ENCODE assay signal across 24 cellular contexts in genomic region chr10:52276982-52277381, GRCh38. TPM values are rescaled to one million over a fixed set of nuclear protein-coding genes. Genes with fewer than 3 reads are reported as not detected.
DNase-seq lines count a peak whose midpoint lies in the region; ATAC-seq, FAIRE-seq and TF ChIP-seq lines count a peak whose summit lies in the region.
"Had no signal": no experiment of that assay in that cellular context is flagged by ENCODE, and none has a peak within 500 bp of the region (broad histone marks: within the 10 kb centered on the region; RNA-seq: fewer than 3 reads in every experiment).

No MANE protein-coding gene starts in this region.

- TF ChIP-seq CTCF in astrocyte (IDR thresholded peaks at IDR 0.05; ENCODE audit: insufficient read depth, low read depth, low read length) = no peak
- no peak for TF ChIP-seq CTCF in Peyer's patch (IDR thresholded peaks at IDR 0.05)

- H3K36me3 Mint-ChIP-seq in astrocyte (ENCODE audit: low read depth, unreplicated experiment) = no peaks in the 10 kb centered on the region
- H3K36me3 Mint-ChIP-seq in T-cell = no peaks in the 10 kb centered on the region
- H3K36me3 Mint-ChIP-seq: CD14-positive monocyte; CD8-positive, alpha-beta memory T cell had no signal

- H3K27ac Mint-ChIP-seq in astrocyte (ENCODE audit: unreplicated experiment) (no peak overlapping the region), T-cell (no peak overlapping the region)
- H3K27ac Mint-ChIP-seq: CD14-positive monocyte; CD4-positive, alpha-beta T cell; CD8-positive, alpha-beta memory T cell; GM23338; H9; HFFc6 had no signal

- H3K36me3 ChIP-seq in astrocyte (ENCODE audit: insufficient read depth, low read length) = no peaks in the 10 kb centered on the region
- no peaks in the 10 kb centered on the region for H3K36me3 ChIP-seq in Peyer's patch
- H3K36me3 ChIP-seq: BE2C; BLaER1 treated with 17β-estradiol and CSF1 and Interleukin-3, amounts not matched to agents 10 nM and 100 nM had no signal

- no peak for DNase-seq in HEK293T (ENCODE audit: extremely low spot score)
- peak; percentile 14 for DNase-seq in astrocyte (ENCODE audit: low read depth)
- DNase-seq in foreskin melanocyte = peak; percentile 80
- no peak for DNase-seq in Peyer's patch
- DNase-seq in T-cell = no peak
- DNase-seq: AML-193; BE2C; CD4-positive, alpha-beta T cell; CD8-positive, alpha-beta memory T cell; DMS 273 treated with DMSO at 0.1 percent for 48 hours; DMS79; EL; GDM1; H9; HFFc6 had no signal

- POLR2A ChIA-PET in HEK293T (lab: Yijun Ruan, JAX) = no interaction called here
- POLR2A ChIA-PET in T-cell (lab: Charles Lee) = no interaction called here

- H3K4me1 Mint-ChIP-seq in astrocyte (ENCODE audit: low read depth, unreplicated experiment) (peaks cover 3% of the 10 kb centered on the region), T-cell (no peaks in the 10 kb centered on the region)
- H3K4me1 Mint-ChIP-seq: CD14-positive monocyte; CD8-positive, alpha-beta memory T cell; H9 had no signal

- no peak overlapping the region for H2AFZ ChIP-seq in astrocyte (ENCODE audit: low read depth, low read length)
- H2AFZ ChIP-seq: GM23338 had no signal

- H3K4me2 ChIP-seq in astrocyte (ENCODE audit: low read length) = no peak overlapping the region
- H3K4me2 ChIP-seq: BLaER1 treated with 17β-estradiol and CSF1 and Interleukin-3, amounts not matched to agents 10 nM and 100 nM; GM23338 had no signal

- H3K27me3 Mint-ChIP-seq in astrocyte (ENCODE audit: low read depth, unreplicated experiment) = no peaks in the 10 kb centered on the region
- H3K27me3 Mint-ChIP-seq in T-cell = peaks cover 0 to 2% of the 10 kb centered on the region in 2 donors
- H3K27me3 Mint-ChIP-seq: CD4-positive, alpha-beta T cell; CD8-positive, alpha-beta memory T cell had no signal

- no peaks in the 10 kb centered on the region for H4K20me1 ChIP-seq in astrocyte (ENCODE audit: insufficient read depth, low read length)
- H4K20me1 ChIP-seq: BLaER1 treated with 17β-estradiol and CSF1 and Interleukin-3, amounts not matched to agents 10 nM and 100 nM had no signal

- H3K9me3 ChIP-seq in astrocyte (ENCODE audit: insufficient read depth, low read depth, low read length) (no peaks in the 10 kb centered on the region), Peyer's patch (peaks cover 0 to 7% (median 0%) of the 10 kb centered on the region in 4 donors)
- H3K9me3 ChIP-seq: BE2C had no signal

- FAIRE-seq in astrocyte (lab: Jason Lieb, UNC) = no peak
- FAIRE-seq: A204.1, D721Med, GM12878, GM18507 had no signal

- H3K79me2 ChIP-seq in astrocyte (ENCODE audit: insufficient read depth, low read length) = no peaks in the 10 kb centered on the region

- CTCF ChIA-PET in HEK293T (lab: Yijun Ruan, JAX) = no interaction called here
- CTCF ChIA-PET in T-cell (lab: Charles Lee) = interaction anchor here in 1 of 2 donors (0.5 kb wide), 1 partner anchor 498 kb away, joined by 3 read pairs; no protein-coding TSS in a partner anchor

- H3K9ac ChIP-seq in astrocyte (ENCODE audit: low read length) = no peak overlapping the region
- H3K9ac ChIP-seq: BLaER1 treated with 17β-estradiol and CSF1 and Interleukin-3, amounts not matched to agents 10 nM and 100 nM had no signal

- H3K9me3 Mint-ChIP-seq in astrocyte (ENCODE audit: unreplicated experiment) (peaks cover 14% of the 10 kb centered on the region), T-cell (peaks cover 7 to 13% (median 12%) of the 10 kb centered on the region in 3 donors)
- H3K9me3 Mint-ChIP-seq: HFFc6 had no signal

- H3K4me1 ChIP-seq in astrocyte (ENCODE audit: insufficient read depth, low read length) (no peaks in the 10 kb centered on the region), Peyer's patch (no peaks in the 10 kb centered on the region)
- H3K4me1 ChIP-seq: BE2C; BLaER1 treated with 17β-estradiol and CSF1 and Interleukin-3, amounts not matched to agents 10 nM and 100 nM had no signal

- ATAC-seq in T-cell (replicated peaks in 1 of 4) = no peak
- no peak for ATAC-seq in HG02678 (IDR thresholded peaks at IDR 0.05; ENCODE audit: unreplicated experiment)
- ATAC-seq: GM12878, GM23338, HCT116 had no signal

- H3K27ac ChIP-seq in astrocyte (ENCODE audit: low read depth, low read length) = no peak overlapping the region
- H3K27ac ChIP-seq in Peyer's patch = no peak overlapping the region
- H3K27ac ChIP-seq: BLaER1 treated with 17β-estradiol and CSF1 and Interleukin-3, amounts not matched to agents 10 nM and 100 nM had no signal

- no peak overlapping the region for H3K4me3 ChIP-seq in astrocyte (ENCODE audit: insufficient read depth, low read depth, low read length)
- H3K4me3 ChIP-seq in Peyer's patch = no peak overlapping the region
- H3K4me3 ChIP-seq: BLaER1 treated with 17β-estradiol and CSF1 and Interleukin-3, amounts not matched to agents 10 nM and 100 nM; GM12878; GM23338 had no signal

- H3K27me3 ChIP-seq in astrocyte (ENCODE audit: insufficient read depth, low read length) = no peaks in the 10 kb centered on the region
- H3K27me3 ChIP-seq in Peyer's patch = no peaks in the 10 kb centered on the region
- H3K27me3 ChIP-seq: BE2C; BLaER1 treated with 17β-estradiol and CSF1 and Interleukin-3, amounts not matched to agents 10 nM and 100 nM had no signal

- no peak for TF ChIP-seq POLR2A in Peyer's patch (IDR thresholded peaks at IDR 0.05)

- H3K4me3 Mint-ChIP-seq in astrocyte (ENCODE audit: unreplicated experiment) = no peak overlapping the region
- no peak overlapping the region for H3K4me3 Mint-ChIP-seq in T-cell
- H3K4me3 Mint-ChIP-seq: CD14-positive monocyte; CD4-positive, alpha-beta T cell; CD8-positive, alpha-beta memory T cell; GM23338; H9; HFFc6 had no signal

TF ChIP-seq in HEK293T, 16 proteins besides CTCF, POLR2A, EP300 and RAD21:
- no peak for TF ChIP-seq FOXM1 (IDR thresholded peaks at IDR 0.05; ENCODE audit: borderline replicate concordance)
- TF ChIP-seq L3MBTL2 (conservative IDR thresholded peaks at IDR 0.05) = no peak
- peak; percentile 91 for TF ChIP-seq PKNOX1 (IDR thresholded peaks at IDR 0.05)
TF ChIP-seq in HEK293T: peak in this region for 1.

RNA-seq across cellular contexts. Expression of gene DKK1, which starts 37.1 kb away (rescaled TPM):
- 7.4 and 13.7 TPM in 2 replicates for total RNA-seq in astrocyte
- total RNA-seq in Peyer's patch = under 1 TPM in 1 of 4 donors, not detected in 3; 0.54 TPM
- total RNA-seq in T-cell = 1 to 10 TPM in 1 of 5 donors, under 1 TPM in 2, not detected in 2; 0.59 to 2.4 (median 0.76) TPM
- total RNA-seq: CD4-positive, alpha-beta T cell; CD8-positive, alpha-beta memory T cell; GM23338 had no signal

Comparison
In these comparisons a context has a peak if more than half of its experiments do, and no peak if none do; other contexts are left out.
1. DNase-seq: peak in astrocyte (single experiment) and foreskin melanocyte (single experiment); none in HEK293T (single experiment), Peyer's patch (0 of 3) and T-cell (0 of 34).